Comparison of ENCODE assay signal across 1 cellular context in genomic region chr9:98807811-98808195, GRCh38.
TF ChIP-seq lines count a peak whose summit lies in the region.

No MANE protein-coding gene starts in this region.

TF ChIP-seq in A549, 52 proteins besides CTCF, POLR2A, EP300 and RAD21 (continued from another document):
- TF ChIP-seq REST (IDR thresholded peaks at IDR 0.05) (no peak), HOXB13 (CRISPR knock-in tag; IDR thresholded peaks at IDR 0.05; ENCODE audit: low read depth) (no peak), ZFP36 (IDR thresholded peaks at IDR 0.05; ENCODE audit: borderline replicate concordance, partially characterized antibody) (no peak), CEBPB (IDR thresholded peaks at IDR 0.05) (no peak), KDM1A (IDR thresholded peaks at IDR 0.05; ENCODE audit: low read depth) (no peak), ZC3H11A (IDR thresholded peaks at IDR 0.05) (no peak), POLR2AphosphoS2 (conservative IDR thresholded peaks at IDR 0.05; ENCODE audit: low read length) (no peak)
